Comparison of ENCODE assay signal across 18 cellular contexts in genomic region chrX:22122510-22122909, GRCh38.
DNase-seq lines count a peak whose midpoint lies in the region; ATAC-seq and FAIRE-seq lines count a peak whose summit lies in the region.
"Had no signal": no experiment of that assay in that cellular context is flagged by ENCODE, and none has a peak within 500 bp of the region (broad histone marks: within the 10 kb centered on the region; RNA-seq: fewer than 3 reads in every experiment).

No MANE protein-coding gene starts in this region.

- FAIRE-seq in RCC 7860 (lab: Jason Lieb, UNC) = peak; percentile 48
- FAIRE-seq: H1 had no signal

- peak; percentile 32 for DNase-seq in ELF-1 (ENCODE audit: low read depth, low spot score)
- DNase-seq in RCC 7860 (ENCODE audit: low spot score) = peak; percentile 59
- DNase-seq in renal cortical epithelial cell (ENCODE audit: low read depth) = peak; percentile 83
- DNase-seq in activated CD4-positive, CD25-positive, alpha-beta regulatory T cell (lab: John Stamatoyannopoulos, UW) = no peak
- DNase-seq in activated CD8-positive, alpha-beta memory T cell treated with anti-CD3 and anti-CD28 coated beads, Interleukin-2, amount 50 U/mL, for 48 hours = no peak
- no peak for DNase-seq in NCI-H524 treated with DMSO at 0.1 percent for 48 hours (lab: John Stamatoyannopoulos, UW)
- DNase-seq: activated CD8-positive, alpha-beta memory T cell treated with anti-CD3 and anti-CD28 coated beads for 24 hours; CD8-positive, alpha-beta memory T cell; hippocampal formation; NCI-H1694 treated with DMSO at 0.1 percent for 48 hours; nucleus accumbens; OCI-M1; stimulated activated CD4-positive, alpha-beta T cell treated with anti-CD3 and anti-CD28 coated beads, Interleukin-4, amount 100 ng/mL, for 1 hour; stimulated activated naive CD4-positive, alpha-beta T cell; T-helper 2 cell had no signal

- ATAC-seq in esophagus mucosa (peak; percentile 86), GM19395 (IDR thresholded peaks at IDR 0.05; ENCODE audit: unreplicated experiment) (no peak)

Comparison
In these comparisons a context has a peak if more than half of its experiments do, and no peak if none do; other contexts are left out.
1. DNase-seq: peak in ELF-1 (single experiment), RCC 7860 (single experiment) and renal cortical epithelial cell (single experiment); none in activated CD4-positive, CD25-positive, alpha-beta regulatory T cell (0 of 4), activated CD8-positive, alpha-beta memory T cell treated with anti-CD3 and anti-CD28 coated beads, Interleukin-2, amount 50 U/mL, for 48 hours (single experiment) and NCI-H524 treated with DMSO at 0.1 percent for 48 hours (single experiment).